ENCODE assay signal across 8 cellular contexts in genomic region chr3:124584552-124585391, GRCh38.
DNase-seq lines count a peak whose midpoint lies in the region; ATAC-seq and TF ChIP-seq lines count a peak whose summit lies in the region.

No MANE protein-coding gene starts in this region.

- H3K9me3 ChIP-seq in PC-9 (ENCODE audit: insufficient read depth, low read depth) (no peaks in the 10 kb centered on the region), OCI-LY7 (ENCODE audit: low read length) (no peaks in the 10 kb centered on the region), Karpas-422 (ENCODE audit: low read length) (no peaks in the 10 kb centered on the region)

- peak overlapping the region; percentile 80 for H3K4me3 Mint-ChIP-seq in activated naive CD8-positive, alpha-beta T cell treated with anti-CD3 and anti-CD28 coated beads, Interleukin-2, amount 50 U/mL, for 24 hours

- peaks cover 27% of the 10 kb centered on the region for H3K4me1 Mint-ChIP-seq in activated naive CD8-positive, alpha-beta T cell treated with anti-CD3 and anti-CD28 coated beads, Interleukin-2, amount 50 U/mL, for 24 hours

- in situ Hi-C loops in GM13976 (cut with MboI; ENCODE audit: low sequenced_read_pairs, unreplicated experiment), result no loop called here

- intact Hi-C loops in PC-9 (cut with micrococcal nuclease; ENCODE audit: unreplicated experiment), result loop anchor here (5.0 kb wide), 1 partner anchor 103 kb away; no protein-coding TSS in a partner anchor
- intact Hi-C loops in OCI-LY7 (cut with micrococcal nuclease; ENCODE audit: unreplicated experiment), result no loop called here

- TF ChIP-seq CTCF in GM13976 (IDR thresholded peaks at IDR 0.05; ENCODE audit: borderline replicate concordance, control extremely low read depth, extremely low read depth, insufficient read depth, missing control alignments), result no peak
- TF ChIP-seq CTCF in PC-9 (conservative IDR thresholded peaks at IDR 0.05), result no peak
- no peak for TF ChIP-seq CTCF in OCI-LY7 (conservative IDR thresholded peaks at IDR 0.05; ENCODE audit: low read length)

- H3K4me1 ChIP-seq in PC-9 (replicated peaks; ENCODE audit: insufficient read depth), result peaks cover 6% of the 10 kb centered on the region; the same call in 1 of the 2 replicates
- H3K4me1 ChIP-seq in OCI-LY7 (ENCODE audit: insufficient read depth, low read length, poor library complexity, severe bottlenecking), result no peaks in the 10 kb centered on the region
- no peaks in the 10 kb centered on the region for H3K4me1 ChIP-seq in Karpas-422 (ENCODE audit: low read length)

- H3K9me2 ChIP-seq in PC-9 (ENCODE audit: insufficient read depth), result no peaks in the 10 kb centered on the region
- no peaks in the 10 kb centered on the region for H3K9me2 ChIP-seq in OCI-LY7 (ENCODE audit: insufficient read depth, low read length)
- H3K9me2 ChIP-seq in Karpas-422 (replicated peaks; ENCODE audit: insufficient read depth, low read length), result no peaks in the 10 kb centered on the region

- H3K36me3 ChIP-seq in PC-9 (ENCODE audit: low read depth) (no peaks in the 10 kb centered on the region), OCI-LY7 (ENCODE audit: insufficient read depth, low read length) (no peaks in the 10 kb centered on the region), Karpas-422 (ENCODE audit: insufficient read depth, low read length) (no peaks in the 10 kb centered on the region)

- H3K27ac ChIP-seq in PC-9, result no peak overlapping the region
- H3K27ac ChIP-seq in OCI-LY7 (ENCODE audit: low read depth, low read length, poor library complexity, severe bottlenecking), result no peak overlapping the region
- H3K27ac ChIP-seq in Karpas-422 (ENCODE audit: low read length), result no peak overlapping the region

- H3K4me2 ChIP-seq in PC-9, result peak overlapping the region; percentile 79
- no peak overlapping the region for H3K4me2 ChIP-seq in OCI-LY7 (ENCODE audit: low read length)
- H3K4me2 ChIP-seq in Karpas-422 (ENCODE audit: low read depth, low read length, poor library complexity, severe bottlenecking), result no peak overlapping the region

- peak; percentile 61 for ATAC-seq in activated naive CD8-positive, alpha-beta T cell treated with anti-CD3 and anti-CD28 coated beads, Interleukin-2, amount 50 U/mL, for 24 hours

- peak overlapping the region; percentile 21 for H3K27ac Mint-ChIP-seq in activated naive CD8-positive, alpha-beta T cell treated with anti-CD3 and anti-CD28 coated beads, Interleukin-2, amount 50 U/mL, for 24 hours

- CTCF ChIA-PET in PC-9 (lab: Charles Lee), result interaction anchor here (0.6 kb wide), 1 partner anchor 855 kb away, joined by 3 read pairs; no protein-coding TSS in a partner anchor
- CTCF ChIA-PET in OCI-LY7 (lab: Charles Lee; ENCODE audit: unreplicated experiment), result no interaction called here

- peak overlapping the region; percentile 57 for H3K4me3 ChIP-seq in PC-9
- no peak overlapping the region for H3K4me3 ChIP-seq in OCI-LY7 (ENCODE audit: low read depth, low read length, poor library complexity, severe bottlenecking)
- no peak overlapping the region for H3K4me3 ChIP-seq in Karpas-422 (ENCODE audit: low read length)

- H3K79me2 ChIP-seq in PC-9 (ENCODE audit: low read depth) (no peaks in the 10 kb centered on the region), OCI-LY7 (ENCODE audit: insufficient read depth, low read depth, low read length) (no peaks in the 10 kb centered on the region), Karpas-422 (ENCODE audit: low read length) (no peaks in the 10 kb centered on the region)

- DNase-seq in GM13976 (ENCODE audit: low spot score) (peak; percentile 54), PC-9 (peak; percentile 45 to 84), hypothalamus (lab: John Stamatoyannopoulos, UW) (peak in 36 of 51 donors; percentile 8 to 74 (median 36)), renal cortical epithelial cell (ENCODE audit: low read depth) (peak; percentile 52), cerebellar cortex (ENCODE audit: low spot score) (no peak), OCI-LY7 (ENCODE audit: low spot score) (no peak), Karpas-422 (no peak)
- peak; percentile 26 for DNase-seq in activated naive CD8-positive, alpha-beta T cell treated with anti-CD3 and anti-CD28 coated beads, Interleukin-2, amount 50 U/mL, for 24 hours

- no TSS peak for BruUV-seq in PC-9 (replicated peaks; lab: Mats Ljungman, UMichigan)
- no TSS peak for BruUV-seq in OCI-LY7 (replicated peaks; lab: Mats Ljungman, UMichigan)

- H3K9ac ChIP-seq in Karpas-422 (ENCODE audit: low read length), result no peak overlapping the region

- no peaks in the 10 kb centered on the region for H3F3A ChIP-seq in PC-9 (ENCODE audit: insufficient read depth, low read depth)

- H2AFZ ChIP-seq in PC-9, result peak overlapping the region; percentile 79
- H2AFZ ChIP-seq in OCI-LY7 (ENCODE audit: low read length), result no peak overlapping the region
- H2AFZ ChIP-seq in Karpas-422 (ENCODE audit: low read length), result no peak overlapping the region

- peaks cover 46% of the 10 kb centered on the region for H3K27me3 Mint-ChIP-seq in activated naive CD8-positive, alpha-beta T cell treated with anti-CD3 and anti-CD28 coated beads, Interleukin-2, amount 50 U/mL, for 24 hours

- H4K20me1 ChIP-seq in PC-9 (ENCODE audit: insufficient read depth) (no peaks in the 10 kb centered on the region), OCI-LY7 (ENCODE audit: insufficient read depth, low read length) (no peaks in the 10 kb centered on the region), Karpas-422 (ENCODE audit: insufficient read depth, low read depth, low read length) (no peaks in the 10 kb centered on the region)

- H3K36me3 Mint-ChIP-seq in activated naive CD8-positive, alpha-beta T cell treated with anti-CD3 and anti-CD28 coated beads, Interleukin-2, amount 50 U/mL, for 24 hours (ENCODE audit: low read depth), result no peaks in the 10 kb centered on the region

- POLR2A ChIA-PET in PC-9 (lab: Charles Lee; ENCODE audit: unreplicated experiment) (interaction anchor here (0.7 kb wide), 1 partner anchor 1898 kb away, joined by 3 read pairs; no protein-coding TSS in a partner anchor), OCI-LY7 (lab: Charles Lee) (no interaction called here)

- H3K27me3 ChIP-seq in PC-9 (ENCODE audit: insufficient read depth, low read depth) (peaks cover 22% of the 10 kb centered on the region), Karpas-422 (ENCODE audit: low read length) (no peaks in the 10 kb centered on the region)

- H3K9me3 Mint-ChIP-seq in activated naive CD8-positive, alpha-beta T cell treated with anti-CD3 and anti-CD28 coated beads, Interleukin-2, amount 50 U/mL, for 24 hours, result no peaks in the 10 kb centered on the region

Comparison
In these comparisons a context has a peak if more than half of its experiments do, and no peak if none do; other contexts are left out.
1. DNase-seq: peak in GM13976 (single experiment), PC-9 (2 of 2), activated naive CD8-positive, alpha-beta T cell treated with anti-CD3 and anti-CD28 coated beads, Interleukin-2, amount 50 U/mL, for 24 hours (single experiment), hypothalamus (36 of 51) and renal cortical epithelial cell (single experiment); none in cerebellar cortex (single experiment), OCI-LY7 (single experiment) and Karpas-422 (single experiment).